In the genomic region with DNA sequence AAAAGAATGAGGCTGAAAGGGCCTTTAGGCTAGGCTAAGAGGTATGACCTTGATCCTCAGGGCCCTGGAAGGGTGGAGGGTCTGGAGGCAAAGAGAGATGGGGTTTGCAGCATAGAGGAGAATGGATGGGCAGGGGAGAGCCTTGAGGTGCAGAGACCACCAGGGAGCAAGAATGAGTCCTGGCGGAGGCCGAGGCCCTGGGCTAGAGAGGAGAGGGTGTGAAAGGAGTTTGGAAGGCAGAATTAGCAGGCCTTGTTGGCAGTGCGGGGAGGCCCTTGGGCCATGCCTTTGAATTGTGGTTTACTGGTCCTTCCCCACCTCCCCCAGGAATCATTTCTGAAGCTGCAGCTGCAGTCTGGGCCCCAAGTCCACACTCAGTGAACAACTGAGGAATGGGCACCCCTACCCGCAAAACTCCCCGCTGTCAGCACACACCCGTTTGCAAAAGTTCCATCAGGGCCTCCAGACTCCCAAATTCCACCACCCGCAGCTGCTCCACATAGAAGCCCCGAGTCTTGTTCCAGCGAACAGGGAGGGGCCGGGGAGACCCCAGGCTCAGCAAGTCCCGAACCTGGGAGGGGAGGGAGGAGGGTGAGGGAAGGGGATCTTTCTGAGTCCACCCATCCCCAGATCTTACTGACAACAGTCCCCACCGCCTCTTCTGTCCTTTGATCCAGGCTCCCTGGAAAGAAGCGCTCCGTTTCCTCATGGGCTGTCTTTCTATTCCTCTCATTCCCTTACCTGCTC, we compare ENCODE assay signal across 18 cellular contexts. TPM values are rescaled to one million over a fixed set of nuclear protein-coding genes. Genes with fewer than 3 reads are reported as not detected.
A peak's percentile ranks its signal among the peaks of the same experiment; 100 is the strongest.
DNase-seq lines count a peak whose midpoint lies in the region; FAIRE-seq and TF ChIP-seq lines count a peak whose summit lies in the region.
"Had no signal": no experiment of that assay in that cellular context is flagged by ENCODE, and none has a peak within 500 bp of the region (broad histone marks: within the 10 kb centered on the region; RNA-seq: fewer than 3 reads in every experiment).

No MANE protein-coding gene starts in this region.

- H3K27me3 ChIP-seq in breast epithelium: no peaks in the 10 kb centered on the region
- peaks cover 4% of the 10 kb centered on the region for H3K27me3 ChIP-seq in astrocyte (ENCODE audit: insufficient read depth, low read length)
- H3K27me3 ChIP-seq in tibial nerve: peaks cover 0 to 31% of the 10 kb centered on the region in 2 donors
- H3K27me3 ChIP-seq: colonic mucosa had no signal

- no peak overlapping the region for H3K27ac ChIP-seq in breast epithelium
- no peak overlapping the region for H3K27ac ChIP-seq in astrocyte (ENCODE audit: low read depth, low read length)
- no peak overlapping the region for H3K27ac ChIP-seq in tibial nerve
- H3K27ac ChIP-seq: heart right ventricle had no signal

- TF ChIP-seq CTCF in breast epithelium (IDR thresholded peaks at IDR 0.05) (no peak), MCF 10A (IDR thresholded peaks at IDR 0.05; ENCODE audit: unreplicated experiment) (no peak), astrocyte (IDR thresholded peaks at IDR 0.05; ENCODE audit: insufficient read depth, low read depth, low read length) (no peak), type B pancreatic cell (conservative IDR thresholded peaks at IDR 0.05) (no peak), tibial nerve (IDR thresholded peaks at IDR 0.05) (no peak)

- H3K27ac Mint-ChIP-seq in MCF 10A (ENCODE audit: low read depth, unreplicated experiment) (no peak overlapping the region), astrocyte (ENCODE audit: unreplicated experiment) (no peak overlapping the region), type B pancreatic cell (peak overlapping the region; percentile 53)
- H3K27ac Mint-ChIP-seq: T-helper 1 cell treated with Interleukin-12 subunit alpha and Interleukin-12 subunit beta and Interleukin-4 antibody, amounts not matched to agents 30 μg/mL and 1 μg/mL, for 36 hours had no signal

- no peaks in the 10 kb centered on the region for H3K4me1 ChIP-seq in breast epithelium
- peaks cover 5% of the 10 kb centered on the region for H3K4me1 ChIP-seq in astrocyte (ENCODE audit: insufficient read depth, low read length)
- peaks cover 0 to 18% (median 5%) of the 10 kb centered on the region in 4 donors for H3K4me1 ChIP-seq in tibial nerve
- H3K4me1 ChIP-seq: colonic mucosa had no signal

- intact Hi-C loops in breast epithelium (cut with DNase I; ENCODE audit: low total_unique reads) (no loop called here), MCF 10A (cut with micrococcal nuclease) (no loop called here)

- no TSS peak for BruUV-seq in MCF 10A (replicated peaks; lab: Mats Ljungman, UMichigan)

- no peak overlapping the region for H3K9ac ChIP-seq in astrocyte (ENCODE audit: low read length)

- no peaks in the 10 kb centered on the region for H4K20me1 ChIP-seq in astrocyte (ENCODE audit: insufficient read depth, low read length)

- H3K9me3 ChIP-seq in breast epithelium: peaks cover 0 to 3% of the 10 kb centered on the region in 2 donors
- H3K9me3 ChIP-seq in astrocyte (ENCODE audit: insufficient read depth, low read depth, low read length): peaks cover 3% of the 10 kb centered on the region
- peaks cover 0 to 7% (median 0%) of the 10 kb centered on the region in 4 donors for H3K9me3 ChIP-seq in tibial nerve
- H3K9me3 ChIP-seq: colonic mucosa had no signal

- no peak for TF ChIP-seq POLR2A in breast epithelium (IDR thresholded peaks at IDR 0.05)
- no peak for TF ChIP-seq POLR2A in tibial nerve (IDR thresholded peaks at IDR 0.05)

- H3K36me3 Mint-ChIP-seq in MCF 10A (ENCODE audit: insufficient read depth, unreplicated experiment): no peaks in the 10 kb centered on the region
- H3K36me3 Mint-ChIP-seq in astrocyte (ENCODE audit: low read depth, unreplicated experiment): no peaks in the 10 kb centered on the region
- H3K36me3 Mint-ChIP-seq in type B pancreatic cell: peaks cover 4% of the 10 kb centered on the region

- CTCF ChIA-PET in MCF 10A (lab: Yijun Ruan, JAX): interaction anchor here (1.2 to 5.6 kb wide), 3 partner anchors 11 to 195 kb away, joined by 4 to 36 read pairs (median 13); no protein-coding TSS in a partner anchor

- H3K4me1 Mint-ChIP-seq in MCF 10A (ENCODE audit: insufficient read depth, unreplicated experiment) (no peaks in the 10 kb centered on the region), astrocyte (ENCODE audit: low read depth, unreplicated experiment) (peaks cover 2% of the 10 kb centered on the region), type B pancreatic cell (ENCODE audit: unreplicated experiment) (peaks cover 17% of the 10 kb centered on the region)

- H3K27me3 Mint-ChIP-seq in MCF 10A (ENCODE audit: insufficient read depth, unreplicated experiment) (no peaks in the 10 kb centered on the region), astrocyte (ENCODE audit: low read depth, unreplicated experiment) (peaks cover 62% of the 10 kb centered on the region), type B pancreatic cell (peaks cover 39% of the 10 kb centered on the region)

- no peak overlapping the region for H2AFZ ChIP-seq in astrocyte (ENCODE audit: low read depth, low read length)

- no peak for FAIRE-seq in astrocyte (lab: Jason Lieb, UNC)
- FAIRE-seq: HepG2 had no signal

- H3K9me3 Mint-ChIP-seq in MCF 10A (ENCODE audit: unreplicated experiment) (peaks cover 6% of the 10 kb centered on the region), astrocyte (ENCODE audit: unreplicated experiment) (peaks cover 5% of the 10 kb centered on the region), type B pancreatic cell (no peaks in the 10 kb centered on the region)
- H3K9me3 Mint-ChIP-seq: T-helper 1 cell treated with Interleukin-12 subunit alpha and Interleukin-12 subunit beta and Interleukin-4 antibody, amounts not matched to agents 30 μg/mL and 1 μg/mL, for 36 hours had no signal

- POLR2A ChIA-PET in MCF 10A (lab: Yijun Ruan, JAX): no interaction called here

- no peak overlapping the region for H3K4me2 ChIP-seq in astrocyte (ENCODE audit: low read length)

- TF ChIP-seq EP300 in tibial nerve (IDR thresholded peaks at IDR 0.05): no peak

- H3K79me2 ChIP-seq in astrocyte (ENCODE audit: insufficient read depth, low read length): no peaks in the 10 kb centered on the region

- DNase-seq in breast epithelium (ENCODE audit: low spot score in 2 of 2): no peak
- DNase-seq in MCF 10A (ENCODE audit: unreplicated experiment): no peak
- no peak for DNase-seq in astrocyte (ENCODE audit: low read depth)
- peak; percentile 57 for DNase-seq in mesenteric fat pad (ENCODE audit: low spot score)
- DNase-seq in type B pancreatic cell (ENCODE audit: extremely low spot score, unreplicated experiment): no peak
- DNase-seq in NCI-H146 (lab: John Stamatoyannopoulos, UW): no peak
- DNase-seq in AG08395 (ENCODE audit: low spot score): no peak
- no peak for DNase-seq in tibial nerve (ENCODE audit: low spot score in 2 of 2)
- DNase-seq: activated CD4-positive, alpha-beta T cell treated with anti-CD3 and anti-CD28 coated beads for 1 hour; heart right ventricle; left cardiac atrium; NCI-H2107; stimulated activated CD4-positive, alpha-beta T cell treated with anti-CD3 and anti-CD28 coated beads, Interleukin-1b, Interleukin-23, amount 100 ng/mL, for 48 hours had no signal

- H3K4me3 Mint-ChIP-seq in MCF 10A (ENCODE audit: unreplicated experiment): no peak overlapping the region
- H3K4me3 Mint-ChIP-seq in astrocyte (ENCODE audit: unreplicated experiment): peak overlapping the region; percentile 60
- H3K4me3 Mint-ChIP-seq in type B pancreatic cell: peak overlapping the region; percentile 82

- H3K36me3 ChIP-seq in breast epithelium (no peaks in the 10 kb centered on the region), astrocyte (ENCODE audit: insufficient read depth, low read length) (no peaks in the 10 kb centered on the region), tibial nerve (no peaks in the 10 kb centered on the region)
- H3K36me3 ChIP-seq: colonic mucosa, heart right ventricle had no signal

- H3K4me3 ChIP-seq in breast epithelium (peak overlapping the region in 2 of 3 donors; percentile 61 to 68), astrocyte (ENCODE audit: insufficient read depth, low read depth, low read length) (no peak overlapping the region), tibial nerve (no peak overlapping the region)

- WGBS in tibial nerve, 2 donors: 67 to 72% methylated on average over 14 of the region's 14 CpGs

RNA-seq across cellular contexts. Expression of a gene that starts 2.1 kb away (rescaled TPM):
- total RNA-seq in breast epithelium: 10 to 100 TPM in 2 of 3 donors, not detected in 1; 14.4 to 34.4 TPM
- not detected in 2 replicates for total RNA-seq in MCF 10A (2022)
- total RNA-seq in astrocyte: 0.34 and 0.50 TPM in 2 replicates
- 0.84 TPM for total RNA-seq in mesenteric fat pad
- 33.2 and 35.9 TPM in 2 replicates for total RNA-seq in type B pancreatic cell (ENCODE audit: low replicate concordance)
- not detected for total RNA-seq in tibial nerve
- total RNA-seq: H4, myocyte had no signal

RNA-seq across cellular contexts. Expression of a gene that starts 18.9 kb away (rescaled TPM):
- under 1 TPM in 1 of 3 donors, not detected in 2; 0.66 TPM for total RNA-seq in breast epithelium
- total RNA-seq in MCF 10A (2022): not detected in 2 replicates
- total RNA-seq in astrocyte: 0.19 TPM in 1 of 2 replicates, not detected in the other
- total RNA-seq in mesenteric fat pad: not detected
- total RNA-seq in type B pancreatic cell (ENCODE audit: low replicate concordance): 110 and 230 TPM in 2 replicates
- total RNA-seq in tibial nerve: not detected
- total RNA-seq: heart right ventricle had no signal

RNA-seq across cellular contexts. Expression of a gene that starts 58.3 kb away (rescaled TPM):
- total RNA-seq in breast epithelium: 10 to 100 TPM in 1 of 3 donors, 1 to 10 TPM in 2; 3.5 to 22.0 (median 6.7) TPM
- total RNA-seq in MCF 10A (2022): 1.3 and 2.9 TPM in 2 replicates
- total RNA-seq in astrocyte: 27.6 and 31.2 TPM in 2 replicates
- 101 TPM for total RNA-seq in mesenteric fat pad
- 29.5 and 65.1 TPM in 2 replicates for total RNA-seq in type B pancreatic cell (ENCODE audit: low replicate concordance)
- total RNA-seq in tibial nerve: 10 to 100 TPM; 14.9 to 55.8 (median 27.7) TPM

Comparison
In these comparisons a context has a peak if more than half of its experiments do, and no peak if none do; other contexts are left out.
1. H3K4me3 ChIP-seq: peak in breast epithelium (2 of 3); none in astrocyte (single experiment) and tibial nerve (0 of 4).
2. RNA of a gene that starts 18.9 kb away (total RNA-seq): 110 to 230 TPM in type B pancreatic cell; 0.66 TPM in breast epithelium, 0.19 TPM in astrocyte, not detected in MCF 10A, not detected in mesenteric fat pad (single experiment) and not detected in tibial nerve; every median in the first group is over 10 times any median in the second.